In genomic region chr16:83581082-83581481, GRCh38 we compare ENCODE assay signal across 19 cellular contexts.
A peak's percentile ranks its signal among the peaks of the same experiment; 100 is the strongest.
DNase-seq lines count a peak whose midpoint lies in the region; ATAC-seq and TF ChIP-seq lines count a peak whose summit lies in the region.
"Had no signal": no experiment of that assay in that cellular context is flagged by ENCODE, and none has a peak within 500 bp of the region (broad histone marks: within the 10 kb centered on the region; RNA-seq: fewer than 3 reads in every experiment).

No MANE protein-coding gene starts in this region.

- TF ChIP-seq EP300 in suprapubic skin (IDR thresholded peaks at IDR 0.05) = no peak

- no peaks in the 10 kb centered on the region for H3K27me3 ChIP-seq in suprapubic skin
- H3K27me3 ChIP-seq in aorta (ENCODE audit: control insufficient read depth in 1 of 2, insufficient read depth in 2 of 2, low read length in 1 of 2) = no peaks in the 10 kb centered on the region
- no peaks in the 10 kb centered on the region for H3K27me3 ChIP-seq in heart left ventricle
- H3K27me3 ChIP-seq: BLaER1 treated with 17β-estradiol and CSF1 and Interleukin-3, amounts not matched to agents 10 nM and 100 nM; left lung had no signal

- DNase-seq in epithelial cell of esophagus (ENCODE audit: low read depth) (peak; percentile 23), suprapubic skin (ENCODE audit: low spot score in 2 of 2) (no peak), aorta (no peak), heart left ventricle (no peak)
- DNase-seq: activated CD8-positive, alpha-beta memory T cell treated with anti-CD3 and anti-CD28 coated beads, Interleukin-2, amount 10 ng/mL, durations not matched to agents 7 days and 5 days; activated naive CD4-positive, alpha-beta T cell treated with anti-CD3 and anti-CD28 coated beads for 36 hours; head of caudate nucleus; left lung; NCI-H1694 treated with DMSO at 0.1 percent for 48 hours; NCI-H69; SHP77 treated with DMSO at 0.1 percent for 48 hours; stimulated activated CD4-positive, alpha-beta T cell treated with anti-CD3 and anti-CD28 coated beads, Interleukin-4, amount 100 ng/mL, for 1 hour; stimulated activated naive CD4-positive, alpha-beta T cell treated with Interleukin-2 at 50 U/mL for 16 hours had no signal

- H3K4me1 ChIP-seq in suprapubic skin (no peaks in the 10 kb centered on the region), aorta (ENCODE audit: control insufficient read depth in 1 of 2, insufficient read depth in 2 of 2, low read length in 2 of 2) (no peaks in the 10 kb centered on the region), heart left ventricle (no peaks in the 10 kb centered on the region)
- H3K4me1 ChIP-seq: left lung had no signal

- no peak overlapping the region for H3K27ac ChIP-seq in suprapubic skin
- no peak overlapping the region for H3K27ac ChIP-seq in aorta (ENCODE audit: low read depth in 1 of 2, low read length in 2 of 2)
- H3K27ac ChIP-seq in heart left ventricle = no peak overlapping the region
- H3K27ac ChIP-seq: BLaER1 treated with 17β-estradiol and CSF1 and Interleukin-3, amounts not matched to agents 10 nM and 100 nM; left lung had no signal

- intact Hi-C loops in aorta (cut with DNase I) = no loop called here
- intact Hi-C loops in heart left ventricle (cut with DNase I) = no loop called here

- H3K36me3 ChIP-seq in suprapubic skin (no peaks in the 10 kb centered on the region), aorta (ENCODE audit: control insufficient read depth in 1 of 2, insufficient read depth in 2 of 2, low read length in 1 of 2) (no peaks in the 10 kb centered on the region), heart left ventricle (no peaks in the 10 kb centered on the region)
- H3K36me3 ChIP-seq: BLaER1 treated with 17β-estradiol and CSF1 and Interleukin-3, amounts not matched to agents 10 nM and 100 nM; left lung had no signal

- H3K4me3 ChIP-seq in epithelial cell of esophagus (ENCODE audit: low read length) (no peak overlapping the region), suprapubic skin (no peak overlapping the region), aorta (ENCODE audit: low read length in 2 of 2) (no peak overlapping the region), heart left ventricle (no peak overlapping the region)
- H3K4me3 ChIP-seq: BLaER1 treated with 17β-estradiol and CSF1 and Interleukin-3, amounts not matched to agents 10 nM and 100 nM; K562; left lung had no signal

- peak; percentile 89 for ATAC-seq in GM18508 (IDR thresholded peaks at IDR 0.05; ENCODE audit: insufficient read depth, unreplicated experiment)
- peak; percentile 89 for ATAC-seq in GM21529 (IDR thresholded peaks at IDR 0.05; ENCODE audit: unreplicated experiment)
- peak; percentile 73 for ATAC-seq in HG03097 (IDR thresholded peaks at IDR 0.05; ENCODE audit: low FRiP score, unreplicated experiment)
- no peak for ATAC-seq in aorta (ENCODE audit: low FRiP score)
- ATAC-seq in HG03139 (IDR thresholded peaks at IDR 0.05; ENCODE audit: unreplicated experiment) = no peak
- no peak for ATAC-seq in heart left ventricle
- ATAC-seq: activated CD8-positive, alpha-beta memory T cell treated with anti-CD3 and anti-CD28 coated beads, Interleukin-2, amount 10 ng/mL, durations not matched to agents 7 days and 5 days; K562; left lung had no signal

- WGBS in suprapubic skin = 79% methylated on average over 2 of the region's 2 CpGs
- 89 to 94% methylated on average over 2 of the region's 2 CpGs for WGBS in aorta, 2 donors
- 89 to 94% (median 92%) methylated on average over 2 of the region's 2 CpGs for WGBS in heart left ventricle, 4 donors

- H3K9me3 ChIP-seq in suprapubic skin (no peaks in the 10 kb centered on the region), aorta (ENCODE audit: control insufficient read depth, low read length) (no peaks in the 10 kb centered on the region), heart left ventricle (peaks cover 0 to 5% (median 0%) of the 10 kb centered on the region in 12 donors)

- no peak for TF ChIP-seq CTCF in epithelial cell of esophagus (IDR thresholded peaks at IDR 0.05; ENCODE audit: insufficient read depth, low read depth, low read length, missing control alignments)
- TF ChIP-seq CTCF in suprapubic skin (IDR thresholded peaks at IDR 0.05) = no peak
- no peak for TF ChIP-seq CTCF in heart left ventricle (IDR thresholded peaks at IDR 0.05)

- TF ChIP-seq POLR2A in suprapubic skin (IDR thresholded peaks at IDR 0.05) (no peak), heart left ventricle (IDR thresholded peaks at IDR 0.05) (no peak)

Comparison
In these comparisons a context has a peak if more than half of its experiments do, and no peak if none do; other contexts are left out.
1. ATAC-seq: peak in GM18508 (single experiment), GM21529 (single experiment) and HG03097 (single experiment); none in aorta (single experiment), HG03139 (single experiment) and heart left ventricle (0 of 4).